ENCODE assay signal across 1 cellular context in genomic region chr12:98344630-98345029, GRCh38.
TF ChIP-seq lines count a peak whose summit lies in the region.

No MANE protein-coding gene starts in this region.

TF ChIP-seq in WTC11, 78 proteins besides CTCF, POLR2A, EP300 and RAD21 (continued from another document):
- TF ChIP-seq E2F5 (CRISPR knock-in tag; IDR thresholded peaks at IDR 0.05) (no peak), GRHL2 (CRISPR knock-in tag; IDR thresholded peaks at IDR 0.05; ENCODE audit: insufficient replicate concordance, severe bottlenecking) (no peak), NR1H2 (CRISPR knock-in tag; IDR thresholded peaks at IDR 0.05) (no peak), RELA (CRISPR knock-in tag; IDR thresholded peaks at IDR 0.05; ENCODE audit: borderline replicate concordance) (no peak), ZBTB21 (CRISPR knock-in tag; IDR thresholded peaks at IDR 0.05; ENCODE audit: borderline replicate concordance) (no peak), EMX1 (CRISPR knock-in tag; IDR thresholded peaks at IDR 0.05) (no peak), NR2C2 (CRISPR knock-in tag; IDR thresholded peaks at IDR 0.05) (no peak)
